Comparison of ENCODE assay signal across 1 cellular context in the genomic region with DNA sequence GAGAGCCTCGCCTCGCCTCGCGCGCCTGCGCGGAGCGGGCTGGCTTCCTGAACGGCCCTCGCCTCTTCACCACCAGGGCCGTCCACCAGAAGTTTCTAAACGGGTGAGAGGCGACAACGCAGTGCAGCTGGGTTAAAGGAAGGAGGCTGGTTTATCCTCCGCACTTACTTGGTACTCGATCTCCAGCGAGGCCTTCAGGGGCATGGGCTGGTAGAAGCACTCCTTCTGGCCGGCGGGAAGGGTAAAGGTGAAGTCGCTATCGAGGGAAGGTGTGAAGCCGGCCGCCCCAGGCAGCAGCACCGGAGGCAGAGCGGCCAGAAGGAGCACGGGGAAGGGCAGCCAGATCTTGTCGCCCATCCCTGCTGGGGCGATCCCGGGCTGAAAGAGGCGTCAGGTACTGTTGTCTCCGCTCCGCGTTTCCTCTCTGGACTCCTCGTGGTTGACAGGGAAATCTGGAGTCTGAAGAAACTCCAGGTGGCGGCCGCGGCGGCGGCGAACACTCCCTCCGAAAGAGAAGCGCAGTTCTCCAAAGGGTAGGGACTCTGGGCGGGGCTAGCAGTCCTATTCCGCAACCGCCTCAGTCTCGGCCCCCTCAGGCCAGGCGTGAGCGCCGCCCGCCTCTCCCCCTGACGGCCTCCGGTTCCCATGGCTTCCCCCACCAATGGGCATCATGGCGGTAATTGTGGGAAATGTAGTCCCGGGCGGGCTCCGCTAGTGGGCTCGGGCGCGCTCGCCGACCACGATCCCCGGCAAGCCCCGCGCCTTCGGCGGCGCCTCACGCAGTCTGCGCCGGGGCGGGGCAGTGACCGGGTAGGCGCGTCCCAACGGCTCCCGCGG.
TF ChIP-seq lines count a peak whose summit lies in the region.

Gene TMED5 (minus strand): TSS at position 528 of the 837 bp plus-strand sequence. CDS start 171 bp downstream, at position 357.

TF ChIP-seq in K562, 482 proteins besides CTCF, POLR2A, EP300 and RAD21 (continued from another document and continues in another):
- no peak for TF ChIP-seq CHD7 (IDR thresholded peaks at IDR 0.05; ENCODE audit: low read depth, low read length)
- no peak for TF ChIP-seq MYBL2 (IDR thresholded peaks at IDR 0.05; ENCODE audit: low read depth)
- no peak; the same call in 1 of the 2 replicates for TF ChIP-seq MYBL2 (CRISPR knock-in tag; IDR thresholded peaks at IDR 0.05; ENCODE audit: borderline replicate concordance)
- TF ChIP-seq MBD2 (IDR thresholded peaks at IDR 0.05; ENCODE audit: borderline replicate concordance, low read depth) = peak; percentile 26; the same call in 1 of the 2 replicates
- no peak for TF ChIP-seq NCOA6 (IDR thresholded peaks at IDR 0.05)
- TF ChIP-seq, protein P1, sequence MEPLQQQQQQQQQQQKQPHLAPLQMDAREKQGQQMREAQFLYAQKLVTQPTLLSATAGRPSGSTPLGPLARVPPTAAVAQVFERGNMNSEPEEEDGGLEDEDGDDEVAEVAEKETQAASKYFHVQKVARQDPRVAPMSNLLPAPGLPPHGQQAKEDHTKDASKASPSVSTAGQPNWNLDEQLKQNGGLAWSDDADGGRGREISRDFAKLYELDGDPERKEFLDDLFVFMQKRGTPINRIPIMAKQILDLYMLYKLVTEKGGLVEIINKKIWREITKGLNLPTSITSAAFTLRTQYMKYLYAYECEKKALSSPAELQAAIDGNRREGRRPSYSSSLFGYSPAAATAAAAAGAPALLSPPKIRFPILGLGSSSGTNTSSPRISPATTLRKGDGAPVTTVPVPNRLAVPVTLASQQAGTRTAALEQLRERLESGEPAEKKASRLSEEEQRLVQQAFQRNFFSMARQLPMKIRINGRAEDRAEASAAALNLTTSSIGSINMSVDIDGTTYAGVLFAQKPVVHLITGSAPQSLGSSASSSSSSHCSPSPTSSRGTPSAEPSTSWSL (CRISPR knock-in tag; IDR thresholded peaks at IDR 0.05; ENCODE audit: borderline replicate concordance) = peak; percentile 70; the same call in 1 of the 2 replicates
- TF ChIP-seq, protein P2, sequence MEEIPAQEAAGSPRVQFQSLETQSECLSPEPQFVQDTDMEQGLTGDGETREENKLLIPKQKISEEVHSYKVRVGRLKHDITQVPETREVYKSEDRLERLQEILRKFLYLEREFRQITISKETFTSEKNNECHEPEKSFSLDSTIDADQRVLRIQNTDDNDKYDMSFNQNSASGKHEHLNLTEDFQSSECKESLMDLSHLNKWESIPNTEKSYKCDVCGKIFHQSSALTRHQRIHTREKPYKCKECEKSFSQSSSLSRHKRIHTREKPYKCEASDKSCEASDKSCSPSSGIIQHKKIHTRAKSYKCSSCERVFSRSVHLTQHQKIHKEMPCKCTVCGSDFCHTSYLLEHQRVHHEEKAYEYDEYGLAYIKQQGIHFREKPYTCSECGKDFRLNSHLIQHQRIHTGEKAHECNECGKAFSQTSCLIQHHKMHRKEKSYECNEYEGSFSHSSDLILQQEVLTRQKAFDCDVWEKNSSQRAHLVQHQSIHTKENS (CRISPR knock-in tag; IDR thresholded peaks at IDR 0.05) = no peak
- peak; percentile 88; the same call in 1 of the 2 replicates for TF ChIP-seq NR1H2 (CRISPR knock-in tag; IDR thresholded peaks at IDR 0.05)
- peak; percentile 95 for TF ChIP-seq HCFC1 (IDR thresholded peaks at IDR 0.05; ENCODE audit: low read depth, low read length)
- TF ChIP-seq, protein P3, sequence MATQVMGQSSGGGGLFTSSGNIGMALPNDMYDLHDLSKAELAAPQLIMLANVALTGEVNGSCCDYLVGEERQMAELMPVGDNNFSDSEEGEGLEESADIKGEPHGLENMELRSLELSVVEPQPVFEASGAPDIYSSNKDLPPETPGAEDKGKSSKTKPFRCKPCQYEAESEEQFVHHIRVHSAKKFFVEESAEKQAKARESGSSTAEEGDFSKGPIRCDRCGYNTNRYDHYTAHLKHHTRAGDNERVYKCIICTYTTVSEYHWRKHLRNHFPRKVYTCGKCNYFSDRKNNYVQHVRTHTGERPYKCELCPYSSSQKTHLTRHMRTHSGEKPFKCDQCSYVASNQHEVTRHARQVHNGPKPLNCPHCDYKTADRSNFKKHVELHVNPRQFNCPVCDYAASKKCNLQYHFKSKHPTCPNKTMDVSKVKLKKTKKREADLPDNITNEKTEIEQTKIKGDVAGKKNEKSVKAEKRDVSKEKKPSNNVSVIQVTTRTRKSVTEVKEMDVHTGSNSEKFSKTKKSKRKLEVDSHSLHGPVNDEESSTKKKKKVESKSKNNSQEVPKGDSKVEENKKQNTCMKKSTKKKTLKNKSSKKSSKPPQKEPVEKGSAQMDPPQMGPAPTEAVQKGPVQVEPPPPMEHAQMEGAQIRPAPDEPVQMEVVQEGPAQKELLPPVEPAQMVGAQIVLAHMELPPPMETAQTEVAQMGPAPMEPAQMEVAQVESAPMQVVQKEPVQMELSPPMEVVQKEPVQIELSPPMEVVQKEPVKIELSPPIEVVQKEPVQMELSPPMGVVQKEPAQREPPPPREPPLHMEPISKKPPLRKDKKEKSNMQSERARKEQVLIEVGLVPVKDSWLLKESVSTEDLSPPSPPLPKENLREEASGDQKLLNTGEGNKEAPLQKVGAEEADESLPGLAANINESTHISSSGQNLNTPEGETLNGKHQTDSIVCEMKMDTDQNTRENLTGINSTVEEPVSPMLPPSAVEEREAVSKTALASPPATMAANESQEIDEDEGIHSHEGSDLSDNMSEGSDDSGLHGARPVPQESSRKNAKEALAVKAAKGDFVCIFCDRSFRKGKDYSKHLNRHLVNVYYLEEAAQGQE (CRISPR knock-in tag; IDR thresholded peaks at IDR 0.05; ENCODE audit: low read depth) = no peak
- no peak for TF ChIP-seq HNRNPUL1 (IDR thresholded peaks at IDR 0.05; ENCODE audit: low read length)
- no peak for TF ChIP-seq ZNF518B (CRISPR knock-in tag; IDR thresholded peaks at IDR 0.05)
- TF ChIP-seq, protein P4, sequence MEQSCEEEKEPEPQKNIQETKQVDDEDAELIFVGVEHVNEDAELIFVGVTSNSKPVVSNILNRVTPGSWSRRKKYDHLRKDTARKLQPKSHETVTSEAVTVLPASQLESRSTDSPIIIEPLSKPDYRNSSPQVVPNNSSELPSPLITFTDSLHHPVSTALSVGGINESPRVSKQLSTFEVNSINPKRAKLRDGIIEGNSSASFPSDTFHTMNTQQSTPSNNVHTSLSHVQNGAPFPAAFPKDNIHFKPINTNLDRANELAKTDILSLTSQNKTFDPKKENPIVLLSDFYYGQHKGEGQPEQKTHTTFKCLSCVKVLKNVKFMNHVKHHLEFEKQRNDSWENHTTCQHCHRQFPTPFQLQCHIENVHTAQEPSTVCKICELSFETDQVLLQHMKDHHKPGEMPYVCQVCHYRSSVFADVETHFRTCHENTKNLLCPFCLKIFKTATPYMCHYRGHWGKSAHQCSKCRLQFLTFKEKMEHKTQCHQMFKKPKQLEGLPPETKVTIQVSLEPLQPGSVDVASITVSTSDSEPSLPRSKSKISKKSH (CRISPR knock-in tag; IDR thresholded peaks at IDR 0.05) = no peak
- TF ChIP-seq PHB2 (IDR thresholded peaks at IDR 0.05; ENCODE audit: low read depth) = no peak
- TF ChIP-seq BRD4 (IDR thresholded peaks at IDR 0.05) = no peak
- TF ChIP-seq PHF20 (IDR thresholded peaks at IDR 0.05; ENCODE audit: partially characterized antibody) = no peak
- TF ChIP-seq ZNF253 (CRISPR knock-in tag; conservative IDR thresholded peaks at IDR 0.05) = no peak
- TF ChIP-seq, protein P5, sequence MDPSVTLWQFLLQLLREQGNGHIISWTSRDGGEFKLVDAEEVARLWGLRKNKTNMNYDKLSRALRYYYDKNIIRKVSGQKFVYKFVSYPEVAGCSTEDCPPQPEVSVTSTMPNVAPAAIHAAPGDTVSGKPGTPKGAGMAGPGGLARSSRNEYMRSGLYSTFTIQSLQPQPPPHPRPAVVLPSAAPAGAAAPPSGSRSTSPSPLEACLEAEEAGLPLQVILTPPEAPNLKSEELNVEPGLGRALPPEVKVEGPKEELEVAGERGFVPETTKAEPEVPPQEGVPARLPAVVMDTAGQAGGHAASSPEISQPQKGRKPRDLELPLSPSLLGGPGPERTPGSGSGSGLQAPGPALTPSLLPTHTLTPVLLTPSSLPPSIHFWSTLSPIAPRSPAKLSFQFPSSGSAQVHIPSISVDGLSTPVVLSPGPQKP (CRISPR knock-in tag; IDR thresholded peaks at IDR 0.05) = no peak
- peak; percentile 78; the same call in 1 of the 2 replicates for TF ChIP-seq ZNF263 (CRISPR knock-in tag; IDR thresholded peaks at IDR 0.05; ENCODE audit: borderline replicate concordance)
- TF ChIP-seq ZFPM2 (CRISPR knock-in tag; IDR thresholded peaks at IDR 0.05) = no peak
- peak; percentile 55; the same call in 1 of the 2 replicates for TF ChIP-seq CTBP1 (IDR thresholded peaks at IDR 0.05; ENCODE audit: borderline replicate concordance)
- TF ChIP-seq HDAC1 (IDR thresholded peaks at IDR 0.05) = peak in 1 of 2 experiments; percentile 42; a peak in 2 of 4 replicates
- peak; percentile 80 for TF ChIP-seq ZBTB1 (CRISPR knock-in tag; IDR thresholded peaks at IDR 0.05; ENCODE audit: borderline replicate concordance, low read depth)
- no peak for TF ChIP-seq POLR2AphosphoS2 (IDR thresholded peaks at IDR 0.05; ENCODE audit: low read length)
